In the genomic region with DNA sequence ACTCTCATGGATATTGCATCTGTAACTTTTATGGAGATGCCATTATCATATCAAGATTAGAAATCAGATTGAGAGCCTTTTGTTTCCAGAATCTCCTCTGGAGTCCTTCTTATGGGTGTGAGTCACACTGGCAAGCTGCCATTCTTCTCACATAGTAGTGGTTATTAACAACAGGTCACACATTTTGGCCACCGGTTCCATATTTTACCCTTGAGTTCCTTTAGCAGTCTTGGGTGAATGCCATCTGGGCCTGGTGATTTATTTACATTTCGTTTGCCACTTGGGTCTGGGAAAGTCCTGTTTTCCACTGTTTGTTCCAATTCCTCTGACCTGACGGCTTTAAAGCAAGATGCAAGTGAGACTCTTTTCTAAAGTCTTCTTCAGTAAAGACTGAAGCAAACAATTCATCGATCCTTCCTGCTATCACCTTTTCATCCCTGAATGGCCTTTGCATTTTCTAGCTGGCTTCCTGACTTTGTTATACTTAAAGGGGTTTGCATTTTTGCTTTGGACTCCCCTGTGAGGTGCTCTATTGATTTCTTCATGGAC, we compare ENCODE assay signal across 8 cellular contexts.
DNase-seq lines count a peak whose midpoint lies in the region; ATAC-seq and TF ChIP-seq lines count a peak whose summit lies in the region.

No MANE protein-coding gene starts in this region.

- ATAC-seq in GM23338 (peak; percentile 66), HG02763 (IDR thresholded peaks at IDR 0.05; ENCODE audit: unreplicated experiment) (no peak)
- ATAC-seq in stimulated activated effector memory CD8-positive, alpha-beta T cell treated with anti-CD3 and anti-CD28 coated beads, Interleukin-12 subunit alpha, Interleukin-12 subunit beta, amount 100 ng/mL, for 72 hours = no peak

- TF ChIP-seq CTCF in GM23338 (conservative IDR thresholded peaks at IDR 0.05; ENCODE audit: low read depth in 2 of 2) = no peak

- H3K27me3 Mint-ChIP-seq in GM23338 (ENCODE audit: insufficient read depth, low read depth, poor library complexity) = no peaks in the 10 kb centered on the region
- peaks cover 2% of the 10 kb centered on the region for H3K27me3 Mint-ChIP-seq in T-helper 2 cell treated with Interferon-gamma antibody and Interleukin-4, amounts not matched to agents 5 μg/mL and 100 μg/mL, for 36 hours (ENCODE audit: low read depth)

- H3K4me2 ChIP-seq in GM23338 = peak overlapping the region; percentile 60

- H3K9me3 Mint-ChIP-seq in GM23338 = peaks cover 6% of the 10 kb centered on the region; the same call in 2 of the 3 replicates
- no peaks in the 10 kb centered on the region for H3K9me3 Mint-ChIP-seq in T-helper 2 cell treated with Interferon-gamma antibody and Interleukin-4, amounts not matched to agents 5 μg/mL and 100 μg/mL, for 36 hours
- no peaks in the 10 kb centered on the region for H3K9me3 Mint-ChIP-seq in stimulated activated effector memory CD8-positive, alpha-beta T cell treated with anti-CD3 and anti-CD28 coated beads, Interleukin-12 subunit alpha, Interleukin-12 subunit beta, amount 100 ng/mL, for 72 hours

- H4K20me1 ChIP-seq in GM23338 (replicated peaks; ENCODE audit: insufficient read depth) = no peaks in the 10 kb centered on the region

- peak overlapping the region; percentile 47 for H3K27ac Mint-ChIP-seq in GM23338
- no peak overlapping the region for H3K27ac Mint-ChIP-seq in T-helper 2 cell treated with Interferon-gamma antibody and Interleukin-4, amounts not matched to agents 5 μg/mL and 100 μg/mL, for 36 hours
- H3K27ac Mint-ChIP-seq in stimulated activated effector memory CD8-positive, alpha-beta T cell treated with anti-CD3 and anti-CD28 coated beads, Interleukin-12 subunit alpha, Interleukin-12 subunit beta, amount 100 ng/mL, for 72 hours = no peak overlapping the region

- H3K4me1 Mint-ChIP-seq in GM23338 = peaks cover 25% of the 10 kb centered on the region
- no peaks in the 10 kb centered on the region for H3K4me1 Mint-ChIP-seq in T-helper 2 cell treated with Interferon-gamma antibody and Interleukin-4, amounts not matched to agents 5 μg/mL and 100 μg/mL, for 36 hours (ENCODE audit: low read depth)
- H3K4me1 Mint-ChIP-seq in stimulated activated effector memory CD8-positive, alpha-beta T cell treated with anti-CD3 and anti-CD28 coated beads, Interleukin-12 subunit alpha, Interleukin-12 subunit beta, amount 100 ng/mL, for 72 hours = no peaks in the 10 kb centered on the region

- H2AFZ ChIP-seq in GM23338 = peak overlapping the region; percentile 44; the same call in 1 of the 2 replicates

- peak; percentile 18 for DNase-seq in GM23338 (ENCODE audit: low spot score)
- peak; percentile 23 for DNase-seq in NCI-H460 (ENCODE audit: extremely low read depth, low read depth)
- DNase-seq in epithelial cell of prostate (ENCODE audit: low read depth, low spot score) = peak; percentile 34
- peak; percentile 100 for DNase-seq in pulmonary artery endothelial cell (ENCODE audit: low read depth, low spot score)
- no peak for DNase-seq in T-helper 2 cell treated with Interferon-gamma antibody and Interleukin-4, amounts not matched to agents 5 μg/mL and 100 μg/mL, for 36 hours (ENCODE audit: low spot score)
- no peak for DNase-seq in stimulated activated effector memory CD8-positive, alpha-beta T cell treated with anti-CD3 and anti-CD28 coated beads, Interleukin-12 subunit alpha, Interleukin-12 subunit beta, amount 100 ng/mL, for 72 hours (ENCODE audit: low spot score in 2 of 2)
- no peak for DNase-seq in activated gamma-delta T cell (lab: John Stamatoyannopoulos, UW)

- peaks cover 4% of the 10 kb centered on the region; the same call in 1 of the 2 replicates for H3K9me2 ChIP-seq in GM23338 (ENCODE audit: insufficient read depth)

- H3K4me3 ChIP-seq in GM23338 = no peak overlapping the region

- H3K27ac ChIP-seq in GM23338 (ENCODE audit: low read depth) (peak overlapping the region; percentile 82), epithelial cell of prostate (no peak overlapping the region)

- H3K4me1 ChIP-seq in GM23338 (ENCODE audit: insufficient read depth) = peaks cover 24% of the 10 kb centered on the region

- H3F3A ChIP-seq in GM23338 (replicated peaks; ENCODE audit: low read depth) = 0 out of 2 replicates have a peak, but pooled peaks cover 7% of the 10 kb centered on the region

- no peaks in the 10 kb centered on the region for H3K36me3 ChIP-seq in GM23338 (ENCODE audit: insufficient read depth)

- peak overlapping the region; percentile 6; the same call in 1 of the 3 replicates for H3K4me3 Mint-ChIP-seq in GM23338
- no peak overlapping the region for H3K4me3 Mint-ChIP-seq in T-helper 2 cell treated with Interferon-gamma antibody and Interleukin-4, amounts not matched to agents 5 μg/mL and 100 μg/mL, for 36 hours
- H3K4me3 Mint-ChIP-seq in stimulated activated effector memory CD8-positive, alpha-beta T cell treated with anti-CD3 and anti-CD28 coated beads, Interleukin-12 subunit alpha, Interleukin-12 subunit beta, amount 100 ng/mL, for 72 hours = no peak overlapping the region

- no peaks in the 10 kb centered on the region for H3K79me2 ChIP-seq in GM23338 (replicated peaks; ENCODE audit: insufficient read depth)

- peaks cover 5% of the 10 kb centered on the region; the same call in 2 of the 3 replicates for H3K36me3 Mint-ChIP-seq in GM23338 (ENCODE audit: low read depth)
- no peaks in the 10 kb centered on the region for H3K36me3 Mint-ChIP-seq in T-helper 2 cell treated with Interferon-gamma antibody and Interleukin-4, amounts not matched to agents 5 μg/mL and 100 μg/mL, for 36 hours (ENCODE audit: low read depth)
- H3K36me3 Mint-ChIP-seq in stimulated activated effector memory CD8-positive, alpha-beta T cell treated with anti-CD3 and anti-CD28 coated beads, Interleukin-12 subunit alpha, Interleukin-12 subunit beta, amount 100 ng/mL, for 72 hours = no peaks in the 10 kb centered on the region

- no peaks in the 10 kb centered on the region for H3K27me3 ChIP-seq in GM23338 (ENCODE audit: insufficient read depth)

TF ChIP-seq in GM23338, 12 proteins besides CTCF, POLR2A, EP300 and RAD21 (continues in another document):
- no peak for TF ChIP-seq ZNF114 (CRISPR knock-in tag; IDR thresholded peaks at IDR 0.05)
- peak; percentile 28; the same call in 1 of the 2 replicates for TF ChIP-seq ZNF462 (CRISPR knock-in tag; IDR thresholded peaks at IDR 0.05)
- no peak for TF ChIP-seq CREB1 (CRISPR knock-in tag; IDR thresholded peaks at IDR 0.05; ENCODE audit: low read depth)

Comparison
In these comparisons a context has a peak if more than half of its experiments do, and no peak if none do; other contexts are left out.
1. DNase-seq: peak in GM23338 (single experiment), NCI-H460 (single experiment), epithelial cell of prostate (single experiment) and pulmonary artery endothelial cell (single experiment); none in T-helper 2 cell treated with Interferon-gamma antibody and Interleukin-4, amounts not matched to agents 5 μg/mL and 100 μg/mL, for 36 hours (single experiment), stimulated activated effector memory CD8-positive, alpha-beta T cell treated with anti-CD3 and anti-CD28 coated beads, Interleukin-12 subunit alpha, Interleukin-12 subunit beta, amount 100 ng/mL, for 72 hours (0 of 2) and activated gamma-delta T cell (single experiment).